Comparison of ENCODE assay signal across 9 cellular contexts in genomic region chr20:32509639-32510066, GRCh38.
DNase-seq lines count a peak whose midpoint lies in the region; ATAC-seq and TF ChIP-seq lines count a peak whose summit lies in the region.
"Had no signal": no experiment of that assay in that cellular context is flagged by ENCODE, and none has a peak within 500 bp of the region (broad histone marks: within the 10 kb centered on the region; RNA-seq: fewer than 3 reads in every experiment).

No MANE protein-coding gene starts in this region.

- no peak overlapping the region for H3K9ac ChIP-seq in parathyroid adenoma

- peak overlapping the region; percentile 87 to 94 for H3K27ac Mint-ChIP-seq in activated naive CD4-positive, alpha-beta T cell treated with anti-CD3 and anti-CD28 coated beads, Interleukin-2, amount 50 U/mL, for 72 hours

- no peaks in the 10 kb centered on the region for H3K36me3 ChIP-seq in parathyroid adenoma (ENCODE audit: control insufficient read depth, insufficient read depth, low read length)

- no peaks in the 10 kb centered on the region for H3K9me3 ChIP-seq in parathyroid adenoma (ENCODE audit: control insufficient read depth, low read length)

- peaks cover 30% of the 10 kb centered on the region for H3K4me1 ChIP-seq in parathyroid adenoma

- H3K27ac ChIP-seq in parathyroid adenoma, result peak overlapping the region; percentile 77

- no peaks in the 10 kb centered on the region for H3K27me3 ChIP-seq in parathyroid adenoma (ENCODE audit: control insufficient read depth, insufficient read depth, low read length)

- peak overlapping the region; percentile 0 for H2AFZ ChIP-seq in parathyroid adenoma

- H3K4me2 ChIP-seq in parathyroid adenoma (ENCODE audit: low read length), result peak overlapping the region; percentile 38

- no peak for TF ChIP-seq POLR2A in lower leg skin (IDR thresholded peaks at IDR 0.05)

- TF ChIP-seq CTCF in parathyroid adenoma (IDR thresholded peaks at IDR 0.05) (peak; percentile 59), lower leg skin (IDR thresholded peaks at IDR 0.05) (no peak)

- intact Hi-C loops in lower leg skin (cut with DNase I; ENCODE audit: low total_unique reads), result no loop called here

- peak in 1 of 2 donors; percentile 77 for DNase-seq in activated naive CD4-positive, alpha-beta T cell treated with anti-CD3 and anti-CD28 coated beads, Interleukin-2, amount 50 U/mL, for 72 hours (ENCODE audit: low spot score in 2 of 2)
- no peak for DNase-seq in GDM1 (lab: John Stamatoyannopoulos, UW)
- no peak for DNase-seq in AML-193 (lab: John Stamatoyannopoulos, UW)
- no peak for DNase-seq in lower leg skin (ENCODE audit: low spot score in 2 of 2)
- DNase-seq in inferior parietal cortex (ENCODE audit: extremely low spot score), result no peak

- WGBS in lower leg skin, 2 donors, result 69 to 70% methylated on average over 10 of the region's 10 CpGs

- no peaks in the 10 kb centered on the region for H3K79me2 ChIP-seq in parathyroid adenoma

- H3K4me3 ChIP-seq in parathyroid adenoma (ENCODE audit: low read depth, low read length) (peak overlapping the region; percentile 17), lower leg skin (ENCODE audit: low read depth, poor library complexity, severe bottlenecking) (no peak overlapping the region)
- H3K4me3 ChIP-seq: K562 had no signal

- no peaks in the 10 kb centered on the region for H3K9me3 Mint-ChIP-seq in activated naive CD4-positive, alpha-beta T cell treated with anti-CD3 and anti-CD28 coated beads, Interleukin-2, amount 50 U/mL, for 72 hours

- H3K36me3 Mint-ChIP-seq in activated naive CD4-positive, alpha-beta T cell treated with anti-CD3 and anti-CD28 coated beads, Interleukin-2, amount 50 U/mL, for 72 hours, result peaks cover 2 to 4% of the 10 kb centered on the region in 2 donors

- ATAC-seq in GM18511 (IDR thresholded peaks at IDR 0.05; ENCODE audit: unreplicated experiment), result peak; percentile 72
- ATAC-seq in activated naive CD4-positive, alpha-beta T cell treated with anti-CD3 and anti-CD28 coated beads, Interleukin-2, amount 50 U/mL, for 72 hours, result peak; percentile 69 to 74

TF ChIP-seq in PFSK-1, 5 proteins besides CTCF, POLR2A, EP300 and RAD21:
- 0 out of 2 replicates have a peak, but pooled peaks have one; percentile 17 for TF ChIP-seq SIN3A (IDR thresholded peaks at IDR 0.05; ENCODE audit: borderline replicate concordance, insufficient read depth, low read length)
- peak; percentile 35 for TF ChIP-seq FOXP2 (optimal IDR thresholded peaks at IDR 0.05; ENCODE audit: borderline replicate concordance, extremely low read depth, extremely low read length, insufficient read depth)
- TF ChIP-seq TAF1 (IDR thresholded peaks at IDR 0.05; ENCODE audit: borderline replicate concordance, insufficient read depth, low read length), result no peak
